ENCODE assay signal across 8 cellular contexts in the genomic region with DNA sequence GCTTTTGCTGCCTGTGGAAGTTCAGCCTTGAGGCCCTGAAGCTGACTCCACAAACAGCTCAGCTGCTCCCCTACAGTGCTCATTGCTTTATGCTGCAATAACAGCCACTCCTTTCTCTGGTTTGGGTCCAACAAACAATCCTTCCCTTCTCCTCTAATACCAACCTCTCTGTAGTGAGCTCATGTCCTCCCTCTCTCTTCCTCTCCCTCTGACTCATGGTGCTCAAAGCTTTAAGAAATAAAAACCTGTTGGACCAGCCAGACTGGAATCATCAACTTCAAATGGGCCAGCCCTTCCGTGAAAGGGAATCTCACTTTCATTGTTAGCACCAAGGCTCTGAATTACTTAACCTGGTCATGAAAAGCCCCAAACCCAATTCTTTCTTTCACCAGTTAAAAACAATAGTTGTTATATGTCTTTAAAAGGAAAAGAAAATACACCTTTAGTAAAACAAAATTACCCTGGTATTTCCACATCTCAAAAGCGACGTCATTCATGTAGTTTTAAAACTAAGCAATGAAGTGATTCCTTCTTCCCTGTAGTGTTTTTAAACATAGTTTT.
DNase-seq lines count a peak whose midpoint lies in the region; ATAC-seq and TF ChIP-seq lines count a peak whose summit lies in the region.

No MANE protein-coding gene starts in this region.

- no peaks in the 10 kb centered on the region for H3K9me3 ChIP-seq in MG63
- H3K9me3 ChIP-seq in left lung = no peaks in the 10 kb centered on the region
- no peaks in the 10 kb centered on the region for H3K9me3 ChIP-seq in aorta (ENCODE audit: control insufficient read depth, low read length)

- intact Hi-C loops in left lung (cut with DNase I) = no loop called here
- intact Hi-C loops in aorta (cut with DNase I) = loop anchor here in 1 of 2 donors (10.0 kb wide), 1 partner anchor 61 kb away; no protein-coding TSS in a partner anchor

- no peak for TF ChIP-seq CTCF in astrocyte of the cerebellum (IDR thresholded peaks at IDR 0.05; ENCODE audit: low read depth, low read length, missing control alignments)
- no peak for TF ChIP-seq CTCF in left lung (IDR thresholded peaks at IDR 0.05)

- peak; percentile 56 for ATAC-seq in GM19463 (IDR thresholded peaks at IDR 0.05; ENCODE audit: unreplicated experiment)
- ATAC-seq in left lung = peak; percentile 95
- ATAC-seq in aorta (ENCODE audit: low FRiP score) = peak; percentile 74
- no peak for ATAC-seq in GM19455 (IDR thresholded peaks at IDR 0.05; ENCODE audit: unreplicated experiment)

- WGBS in aorta, 2 donors = 2 to 5% methylated on average over 3 of the region's 3 CpGs

- in situ Hi-C loops in astrocyte of the cerebellum (cut with HindIII; ENCODE audit: low sequenced_read_pairs) = no loop called here

- H3K27me3 ChIP-seq in MG63 = no peaks in the 10 kb centered on the region
- no peaks in the 10 kb centered on the region for H3K27me3 ChIP-seq in left lung
- H3K27me3 ChIP-seq in aorta (ENCODE audit: control insufficient read depth in 1 of 2, insufficient read depth in 2 of 2, low read length in 1 of 2) = no peaks in the 10 kb centered on the region

- peak; percentile 78 for DNase-seq in AG08395 (ENCODE audit: low spot score)
- DNase-seq in MG63 = peak; percentile 80
- DNase-seq in astrocyte of the cerebellum (ENCODE audit: low read depth) = peak; percentile 35
- peak in 1 of 2 donors; percentile 33 for DNase-seq in left lung
- DNase-seq in aorta = no peak
- DNase-seq in NCI-H2227 (lab: John Stamatoyannopoulos, UW; ENCODE audit: unreplicated experiment) = no peak

- H3K4me3 ChIP-seq in MG63 (peak overlapping the region; percentile 19), astrocyte of the cerebellum (ENCODE audit: low read depth, low read length) (no peak overlapping the region), left lung (no peak overlapping the region), aorta (ENCODE audit: low read length in 2 of 2) (no peak overlapping the region)

- H3K36me3 ChIP-seq in MG63 = no peaks in the 10 kb centered on the region
- H3K36me3 ChIP-seq in left lung = no peaks in the 10 kb centered on the region
- no peaks in the 10 kb centered on the region for H3K36me3 ChIP-seq in aorta (ENCODE audit: control insufficient read depth in 1 of 2, insufficient read depth in 2 of 2, low read length in 1 of 2)

- H3K4me1 ChIP-seq in left lung (peaks cover 11 to 21% of the 10 kb centered on the region in 2 donors), aorta (ENCODE audit: control insufficient read depth in 1 of 2, insufficient read depth in 2 of 2, low read length in 2 of 2) (peaks cover 0 to 2% of the 10 kb centered on the region in 2 donors)

- H3K27ac ChIP-seq in left lung = peak overlapping the region; percentile 58 to 68
- H3K27ac ChIP-seq in aorta (ENCODE audit: low read depth in 1 of 2, low read length in 2 of 2) = no peak overlapping the region

Comparison
In these comparisons a context has a peak if more than half of its experiments do, and no peak if none do; other contexts are left out.
1. DNase-seq: peak in AG08395 (single experiment), MG63 (single experiment) and astrocyte of the cerebellum (single experiment); none in aorta (0 of 2) and NCI-H2227 (single experiment).
2. H3K27ac ChIP-seq: peak in left lung (2 of 2); none in aorta (0 of 2).